In the genomic region with DNA sequence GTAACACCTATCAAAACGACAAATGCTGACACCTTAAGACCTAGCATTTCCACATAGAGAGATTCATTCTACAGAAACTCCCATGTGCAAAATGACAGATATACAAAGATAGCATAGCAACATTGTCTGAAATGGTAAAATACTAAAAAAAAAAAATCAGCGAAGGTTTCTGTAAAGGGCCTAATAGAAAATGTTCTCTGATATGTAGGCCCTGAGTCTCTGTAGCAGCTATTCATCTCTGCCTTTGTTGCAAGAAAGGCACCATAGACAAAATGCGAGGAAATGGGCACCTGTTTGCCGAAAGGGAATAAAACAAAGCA, we compare ENCODE assay signal across 8 cellular contexts. TPM values are rescaled to one million over a fixed set of nuclear protein-coding genes. Genes with fewer than 3 reads are reported as not detected.
A peak's percentile ranks its signal among the peaks of the same experiment; 100 is the strongest.
DNase-seq lines count a peak whose midpoint lies in the region; ATAC-seq, FAIRE-seq and TF ChIP-seq lines count a peak whose summit lies in the region.

No MANE protein-coding gene starts in this region.

- H3K4me1 ChIP-seq in ACC112 (ENCODE audit: control insufficient read depth, insufficient read depth, low read length, unreplicated experiment) (peaks cover 35% of the 10 kb centered on the region), mononuclear cell (ENCODE audit: insufficient read depth, low read length) (peaks cover 9% of the 10 kb centered on the region)

- H2AFZ ChIP-seq in ACC112 (ENCODE audit: low read length, unreplicated experiment): peak overlapping the region; percentile 30

- TF ChIP-seq CTCF in astrocyte of the spinal cord (IDR thresholded peaks at IDR 0.05; ENCODE audit: low read depth, low read length) (no peak), GM10266 (IDR thresholded peaks at IDR 0.05; ENCODE audit: control insufficient read depth, insufficient read depth, low read depth, missing control alignments) (no peak)

- FAIRE-seq in HTR-8/SVneo (lab: Jason Lieb, UNC): no peak

- no peaks in the 10 kb centered on the region for H3K79me2 ChIP-seq in ACC112 (ENCODE audit: control insufficient read depth, insufficient read depth, low read length, unreplicated experiment)

- H3K27ac ChIP-seq in ACC112 (ENCODE audit: low read depth, low read length): peak overlapping the region; percentile 63

- DNase-seq in HTR-8/SVneo (ENCODE audit: insufficient read length, low spot score) (peak; percentile 23), astrocyte of the spinal cord (ENCODE audit: low read depth, low spot score) (no peak), GM10266 (ENCODE audit: extremely low spot score) (no peak), AG08396 (ENCODE audit: low spot score) (no peak)

- in situ Hi-C loops in astrocyte of the spinal cord (cut with HindIII; ENCODE audit: low sequenced_read_pairs): loop anchor here (25.0 kb wide), 1 partner anchor 98 kb away; no protein-coding TSS in a partner anchor

- H3K36me3 ChIP-seq in ACC112 (ENCODE audit: insufficient read depth, low read length): no peaks in the 10 kb centered on the region

- H3K27me3 ChIP-seq in ACC112 (ENCODE audit: insufficient read depth, low read length) (no peaks in the 10 kb centered on the region), mononuclear cell (ENCODE audit: insufficient read depth, low read length) (no peaks in the 10 kb centered on the region)

- peak overlapping the region; percentile 78 for H3K4me3 ChIP-seq in ACC112 (ENCODE audit: low read depth, low read length)
- peak overlapping the region; percentile 77 for H3K4me3 ChIP-seq in astrocyte of the spinal cord (ENCODE audit: low read depth, low read length)
- H3K4me3 ChIP-seq in mononuclear cell (ENCODE audit: low read length): peak overlapping the region; percentile 52

- no peaks in the 10 kb centered on the region for H3K9me3 ChIP-seq in mononuclear cell (ENCODE audit: low read depth, low read length)

- ATAC-seq in GM18517 (IDR thresholded peaks at IDR 0.05; ENCODE audit: unreplicated experiment) (no peak), GM19395 (IDR thresholded peaks at IDR 0.05; ENCODE audit: unreplicated experiment) (no peak)

RNA-seq across cellular contexts. Expression of gene MFGE8, which starts 0.6 kb away (rescaled TPM):
- 14.4 TPM for total RNA-seq in mononuclear cell

RNA-seq across cellular contexts. Expression of gene HAPLN3, which starts 18.5 kb away (rescaled TPM):
- 30.7 TPM for total RNA-seq in mononuclear cell
